Comparison of ENCODE assay signal across 1 cellular context in genomic region chr4:39698424-39699009, GRCh38.
TF ChIP-seq lines count a peak whose summit lies in the region.

No MANE protein-coding gene starts in this region.

TF ChIP-seq in endothelial cell of umbilical vein, 7 proteins besides CTCF, POLR2A, EP300 and RAD21 (continued from another document):
- no peak for TF ChIP-seq JUN (IDR thresholded peaks at IDR 0.05; ENCODE audit: borderline replicate concordance, insufficient read depth, insufficient read length, low read depth)
- no peak for TF ChIP-seq FOS (IDR thresholded peaks at IDR 0.05; ENCODE audit: borderline replicate concordance, insufficient read depth, low read length)
- TF ChIP-seq POLR2AphosphoS5 (IDR thresholded peaks at IDR 0.05; ENCODE audit: insufficient read depth, low read depth, low read length) = no peak
